Comparison of ENCODE assay signal across 20 cellular contexts in the genomic region with DNA sequence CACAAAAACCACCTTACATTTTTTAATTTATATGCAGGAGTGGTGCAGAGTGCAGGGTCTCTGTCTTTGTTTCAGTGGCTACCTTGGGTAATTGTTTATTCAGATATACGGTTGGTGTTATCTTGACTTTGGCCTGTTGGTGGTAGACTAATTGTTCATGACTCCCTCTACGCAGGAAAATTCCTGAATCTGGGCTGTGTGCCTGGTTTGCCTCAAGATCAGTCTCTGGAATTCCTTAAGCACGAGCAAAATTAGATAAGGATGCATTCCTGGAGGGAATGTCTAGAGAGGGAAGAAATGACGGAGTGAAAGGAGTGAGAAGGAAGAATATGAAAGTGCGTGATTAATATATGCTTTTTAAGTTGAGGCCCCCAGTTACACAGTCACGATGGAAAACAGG.
DNase-seq lines count a peak whose midpoint lies in the region; ATAC-seq and TF ChIP-seq lines count a peak whose summit lies in the region.
"Had no signal": no experiment of that assay in that cellular context is flagged by ENCODE, and none has a peak within 500 bp of the region (broad histone marks: within the 10 kb centered on the region; RNA-seq: fewer than 3 reads in every experiment).

No MANE protein-coding gene starts in this region.

- H3K4me3 Mint-ChIP-seq in natural killer cell treated with Interleukin-12 subunit alpha and Interleukin-12 subunit beta and Interleukin-15 and Interleukin-18, amount 100 ng/mL, for 72 hours, result no peak overlapping the region
- H3K4me3 Mint-ChIP-seq: naive thymus-derived CD4-positive, alpha-beta T cell had no signal

- H3K27me3 Mint-ChIP-seq in natural killer cell treated with Interleukin-12 subunit alpha and Interleukin-12 subunit beta and Interleukin-15 and Interleukin-18, amount 100 ng/mL, for 72 hours, result no peaks in the 10 kb centered on the region
- H3K27me3 Mint-ChIP-seq: naive thymus-derived CD4-positive, alpha-beta T cell had no signal

- H3K4me3 ChIP-seq in smooth muscle cell, result no peak overlapping the region
- H3K4me3 ChIP-seq: colonic mucosa, gastroesophageal sphincter, PC-9, SK-N-MC had no signal

- DNase-seq in HS-27A (ENCODE audit: low read depth) (peak; percentile 67), amniotic stem cell (lab: John Stamatoyannopoulos, UW) (peak; percentile 25), glomerular visceral epithelial cell (ENCODE audit: extremely low spot score) (peak; percentile 6), smooth muscle cell (lab: John Stamatoyannopoulos, UW; ENCODE audit: unreplicated experiment) (no peak), RWPE1 (ENCODE audit: low spot score) (no peak)
- no peak for DNase-seq in natural killer cell treated with Interleukin-12 subunit alpha and Interleukin-12 subunit beta and Interleukin-15 and Interleukin-18, amount 100 ng/mL, for 72 hours (ENCODE audit: low spot score)
- DNase-seq in activated effector memory CD4-positive, alpha-beta T cell treated with anti-CD3 and anti-CD28 coated beads, Interleukin-2, amount 50 U/mL, for 16 hours, result no peak
- DNase-seq: activated CD4-positive, alpha-beta T cell treated with anti-CD3 and anti-CD28 coated beads for 4 hours; activated CD8-positive, alpha-beta memory T cell treated with anti-CD3 and anti-CD28 coated beads, Interleukin-2, amount 50 U/mL, for 4 hours; activated gamma-delta T cell treated with Interleukin-2 at 50 U/mL for 16 hours; aorta; BE2C; colonic mucosa; naive thymus-derived CD4-positive, alpha-beta T cell; NCI-H774; PC-9; posterior cingulate gyrus; stimulated activated CD8-positive, alpha-beta memory T cell treated with anti-CD3 and anti-CD28 coated beads, Interleukin-4, amount 100 ng/mL, for 48 hours had no signal

- H3K27ac Mint-ChIP-seq in natural killer cell treated with Interleukin-12 subunit alpha and Interleukin-12 subunit beta and Interleukin-15 and Interleukin-18, amount 100 ng/mL, for 72 hours, result no peak overlapping the region
- H3K27ac Mint-ChIP-seq: naive thymus-derived CD4-positive, alpha-beta T cell had no signal

- H4K20me1 ChIP-seq in smooth muscle cell (ENCODE audit: low read depth), result no peaks in the 10 kb centered on the region

- no peaks in the 10 kb centered on the region for H3K9me3 ChIP-seq in smooth muscle cell (replicated peaks; ENCODE audit: low read depth)
- H3K9me3 ChIP-seq: BE2C, colonic mucosa, gastroesophageal sphincter had no signal

- no peak overlapping the region for H2AFZ ChIP-seq in smooth muscle cell (ENCODE audit: low read depth)
- H2AFZ ChIP-seq: PC-9 had no signal

- H3K4me1 Mint-ChIP-seq in natural killer cell treated with Interleukin-12 subunit alpha and Interleukin-12 subunit beta and Interleukin-15 and Interleukin-18, amount 100 ng/mL, for 72 hours (ENCODE audit: low read depth in 2 of 2), result no peaks in the 10 kb centered on the region

- H3K9ac ChIP-seq in smooth muscle cell (ENCODE audit: low read depth), result no peak overlapping the region

- no peak for ATAC-seq in natural killer cell treated with Interleukin-12 subunit alpha and Interleukin-12 subunit beta and Interleukin-15 and Interleukin-18, amount 100 ng/mL, for 72 hours
- ATAC-seq: gastroesophageal sphincter; naive thymus-derived CD4-positive, alpha-beta T cell had no signal

- H3K4me2 ChIP-seq in smooth muscle cell, result peak overlapping the region; percentile 47
- H3K4me2 ChIP-seq: PC-9 had no signal

- H3K36me3 ChIP-seq in smooth muscle cell (ENCODE audit: low read depth), result no peaks in the 10 kb centered on the region
- H3K36me3 ChIP-seq: BE2C, colonic mucosa, gastroesophageal sphincter had no signal

- no peaks in the 10 kb centered on the region for H3K36me3 Mint-ChIP-seq in natural killer cell treated with Interleukin-12 subunit alpha and Interleukin-12 subunit beta and Interleukin-15 and Interleukin-18, amount 100 ng/mL, for 72 hours
- H3K36me3 Mint-ChIP-seq: naive thymus-derived CD4-positive, alpha-beta T cell had no signal

- 5% methylated on average over 6 of the region's 6 CpGs for WGBS in smooth muscle cell (ENCODE audit: low lambda C conversion rate)

- no peak overlapping the region for H3K27ac ChIP-seq in smooth muscle cell (ENCODE audit: low read depth)
- H3K27ac ChIP-seq in RWPE1, result no peak overlapping the region
- H3K27ac ChIP-seq: colonic mucosa, gastroesophageal sphincter, PC-9, SK-N-MC had no signal

- H3K4me1 ChIP-seq in smooth muscle cell (ENCODE audit: low read depth), result no peaks in the 10 kb centered on the region
- H3K4me1 ChIP-seq: BE2C, colonic mucosa, gastroesophageal sphincter had no signal

- CTCF ChIA-PET in RWPE1 (lab: Yijun Ruan, JAX), result no interaction called here

- POLR2A ChIA-PET in RWPE1 (lab: Yijun Ruan, JAX; ENCODE audit: low non-redundant PET), result no interaction called here

- peaks cover 16% of the 10 kb centered on the region for H3K9me3 Mint-ChIP-seq in natural killer cell treated with Interleukin-12 subunit alpha and Interleukin-12 subunit beta and Interleukin-15 and Interleukin-18, amount 100 ng/mL, for 72 hours

- no peak for TF ChIP-seq CTCF in smooth muscle cell (IDR thresholded peaks at IDR 0.05; ENCODE audit: borderline replicate concordance, insufficient read depth, poor library complexity, severe bottlenecking)
- no peak for TF ChIP-seq CTCF in RWPE1 (conservative IDR thresholded peaks at IDR 0.05; ENCODE audit: low read depth)

- no peaks in the 10 kb centered on the region for H3K27me3 ChIP-seq in smooth muscle cell (ENCODE audit: low read depth)
- H3K27me3 ChIP-seq: BE2C, colonic mucosa, gastroesophageal sphincter had no signal

- H3K79me2 ChIP-seq in smooth muscle cell (ENCODE audit: low read depth), result no peaks in the 10 kb centered on the region

- H3F3A ChIP-seq in smooth muscle cell (ENCODE audit: low read depth), result no peaks in the 10 kb centered on the region

Comparison
In these comparisons a context has a peak if more than half of its experiments do, and no peak if none do; other contexts are left out.
1. DNase-seq: peak in HS-27A (single experiment), amniotic stem cell (single experiment) and glomerular visceral epithelial cell (single experiment); none in smooth muscle cell (single experiment), RWPE1 (single experiment), natural killer cell treated with Interleukin-12 subunit alpha and Interleukin-12 subunit beta and Interleukin-15 and Interleukin-18, amount 100 ng/mL, for 72 hours (single experiment) and activated effector memory CD4-positive, alpha-beta T cell treated with anti-CD3 and anti-CD28 coated beads, Interleukin-2, amount 50 U/mL, for 16 hours (single experiment).